ENCODE assay signal across 9 cellular contexts in the genomic region with DNA sequence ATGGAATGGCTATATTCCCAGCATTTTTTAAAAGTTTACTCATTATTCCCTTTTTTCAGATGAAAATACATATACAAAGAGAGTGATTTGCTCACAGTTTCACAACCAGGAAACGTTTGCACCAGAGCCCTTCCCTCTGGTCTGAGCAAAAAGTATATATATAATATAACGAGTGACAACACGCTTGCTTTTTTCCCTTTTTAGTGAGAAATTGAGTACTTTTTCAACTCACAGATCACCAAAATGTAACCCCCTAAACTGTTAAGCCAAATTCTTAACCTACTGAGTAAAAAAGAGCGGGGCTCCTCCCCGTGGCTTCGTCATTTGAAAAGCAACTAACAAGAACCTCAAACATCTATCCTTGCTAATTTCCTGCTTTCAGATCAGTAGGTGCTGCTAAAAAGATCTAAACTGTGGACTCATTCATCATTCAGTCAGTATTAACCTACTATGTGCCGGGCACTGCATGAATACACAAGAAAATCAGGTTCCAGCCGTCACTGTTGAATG. TPM values are rescaled to one million over a fixed set of nuclear protein-coding genes. Genes with fewer than 3 reads are reported as not detected.
DNase-seq lines count a peak whose midpoint lies in the region; ATAC-seq, FAIRE-seq and TF ChIP-seq lines count a peak whose summit lies in the region.
"Had no signal": no experiment of that assay in that cellular context is flagged by ENCODE, and none has a peak within 500 bp of the region (broad histone marks: within the 10 kb centered on the region; RNA-seq: fewer than 3 reads in every experiment).

No MANE protein-coding gene starts in this region.

- TF ChIP-seq CTCF in Calu3 (IDR thresholded peaks at IDR 0.05; ENCODE audit: unreplicated experiment) (no peak), parathyroid adenoma (IDR thresholded peaks at IDR 0.05) (no peak), D721Med (IDR thresholded peaks at IDR 0.05; ENCODE audit: insufficient read depth, missing control alignments) (no peak)

- H3K27ac Mint-ChIP-seq in Calu3 (ENCODE audit: unreplicated experiment), result peak overlapping the region; percentile 88

- no TSS peak for BruUV-seq in Calu3 (replicated peaks; lab: Mats Ljungman, UMichigan)

- H3K9me3 Mint-ChIP-seq in Calu3 (ENCODE audit: low read depth, unreplicated experiment), result no peaks in the 10 kb centered on the region

- H3K9ac ChIP-seq in parathyroid adenoma, result no peak overlapping the region

- peaks cover 22% of the 10 kb centered on the region for H3K4me1 Mint-ChIP-seq in Calu3 (ENCODE audit: low read depth, unreplicated experiment)

- no peaks in the 10 kb centered on the region for H3K9me3 ChIP-seq in esophagus (ENCODE audit: control insufficient read depth in 2 of 2, insufficient read depth in 1 of 2, low read depth in 1 of 2, low read length in 1 of 2)
- H3K9me3 ChIP-seq in parathyroid adenoma (ENCODE audit: control insufficient read depth, low read length), result no peaks in the 10 kb centered on the region

- no peak for DNase-seq in Calu3
- DNase-seq in KG1 (lab: John Stamatoyannopoulos, UW), result peak; percentile 54
- peak; percentile 45 for DNase-seq in activated CD4-positive, alpha-beta T cell treated with anti-CD3 and anti-CD28 coated beads, Interleukin-2, amount 50 U/mL, for 1 hour
- DNase-seq in D721Med (ENCODE audit: insufficient read length, low spot score), result no peak

- H3K36me3 ChIP-seq in esophagus (ENCODE audit: control insufficient read depth in 2 of 2, insufficient read depth in 2 of 2, low read length in 1 of 2), result no peaks in the 10 kb centered on the region
- no peaks in the 10 kb centered on the region for H3K36me3 ChIP-seq in parathyroid adenoma (ENCODE audit: control insufficient read depth, insufficient read depth, low read length)

- no peak for ATAC-seq in HG03196 (IDR thresholded peaks at IDR 0.05; ENCODE audit: unreplicated experiment)
- ATAC-seq in GM18511 (IDR thresholded peaks at IDR 0.05; ENCODE audit: unreplicated experiment), result no peak

- H3K36me3 Mint-ChIP-seq in Calu3 (ENCODE audit: insufficient read depth, unreplicated experiment), result peaks cover 36% of the 10 kb centered on the region

- 7 to 10% methylated on average over 8 of the region's 8 CpGs for whole genome bisulfite sequencing in esophagus, 2 donors

- no peaks in the 10 kb centered on the region for H3K27me3 ChIP-seq in esophagus (ENCODE audit: control insufficient read depth in 1 of 2, insufficient read depth in 2 of 2, low read length in 2 of 2)
- H3K27me3 ChIP-seq in parathyroid adenoma (ENCODE audit: control insufficient read depth, insufficient read depth, low read length), result no peaks in the 10 kb centered on the region

- H3K4me2 ChIP-seq in parathyroid adenoma (ENCODE audit: low read length), result peak overlapping the region; percentile 71

- no peak for FAIRE-seq in D721Med (lab: Jason Lieb, UNC)
- FAIRE-seq: TTC549 had no signal

- H3K27me3 Mint-ChIP-seq in Calu3 (ENCODE audit: unreplicated experiment), result no peaks in the 10 kb centered on the region

- no peaks in the 10 kb centered on the region for H3K79me2 ChIP-seq in parathyroid adenoma

- H3K4me3 Mint-ChIP-seq in Calu3 (ENCODE audit: low read depth, unreplicated experiment), result peak overlapping the region; percentile 80

- CTCF ChIA-PET in Calu3 (lab: Charles Lee), result interaction anchor here (0.6 to 0.7 kb wide), 5 partner anchors 10 to 1533 kb away, joined by 3 to 6 read pairs (median 5); no protein-coding TSS in a partner anchor

- H2AFZ ChIP-seq in parathyroid adenoma, result peak overlapping the region; percentile 66

- peak overlapping the region; percentile 95 to 99 for H3K27ac ChIP-seq in esophagus (ENCODE audit: low read depth in 2 of 2, low read length in 1 of 2)
- H3K27ac ChIP-seq in parathyroid adenoma, result peak overlapping the region; percentile 65

- peak overlapping the region in 1 of 2 donors; percentile 55 for H3K4me3 ChIP-seq in esophagus (ENCODE audit: low read depth in 1 of 2, low read length in 2 of 2)
- H3K4me3 ChIP-seq in parathyroid adenoma (ENCODE audit: low read depth, low read length), result peak overlapping the region; percentile 56

- H3K4me1 ChIP-seq in esophagus (ENCODE audit: control insufficient read depth in 2 of 2, insufficient read depth in 2 of 2, low read length in 1 of 2), result no peaks in the 10 kb centered on the region
- H3K4me1 ChIP-seq in parathyroid adenoma, result no peaks in the 10 kb centered on the region

- intact Hi-C loops in Calu3 (cut with micrococcal nuclease; ENCODE audit: unreplicated experiment), result loop anchor here (5.0 kb wide), 2 partner anchors 77 to 222 kb away; no protein-coding TSS in a partner anchor

RNA-seq across cellular contexts. Expression of gene PTBP3, which starts 1.0 kb away (rescaled TPM):
- total RNA-seq in Calu3 (2022), result 73.1 and 80.8 TPM in 2 replicates
- polyA plus RNA-seq in esophagus, result 10 to 100 TPM; 15.8 to 23.7 TPM

RNA-seq across cellular contexts. Expression of gene HSDL2, which starts 45.5 kb away (rescaled TPM):
- total RNA-seq in Calu3 (2022), result 24.4 and 27.3 TPM in 2 replicates
- polyA plus RNA-seq in esophagus, result 10 to 100 TPM; 19.4 to 22.0 TPM

Comparison
In these comparisons a context has a peak if more than half of its experiments do, and no peak if none do; other contexts are left out.
1. DNase-seq: peak in KG1 (single experiment) and activated CD4-positive, alpha-beta T cell treated with anti-CD3 and anti-CD28 coated beads, Interleukin-2, amount 50 U/mL, for 1 hour (single experiment); none in Calu3 (single experiment) and D721Med (single experiment).